Comparison of ENCODE assay signal across 20 cellular contexts in genomic region chr20:36929691-36930090, GRCh38. TPM values are rescaled to one million over a fixed set of nuclear protein-coding genes. Genes with fewer than 3 reads are reported as not detected.
DNase-seq lines count a peak whose midpoint lies in the region; ATAC-seq and TF ChIP-seq lines count a peak whose summit lies in the region.
"Had no signal": no experiment of that assay in that cellular context is flagged by ENCODE, and none has a peak within 500 bp of the region (broad histone marks: within the 10 kb centered on the region; RNA-seq: fewer than 3 reads in every experiment).

No MANE protein-coding gene starts in this region.

- no peak overlapping the region for H3K4me3 Mint-ChIP-seq in activated CD4-positive, alpha-beta T cell treated with anti-CD3 and anti-CD28 coated beads for 36 hours
- H3K4me3 Mint-ChIP-seq in CD14-positive monocyte (no peak overlapping the region), chondrocyte (ENCODE audit: unreplicated experiment) (no peak overlapping the region)
- no peak overlapping the region for H3K4me3 Mint-ChIP-seq in activated CD4-positive, alpha-beta memory T cell treated with anti-CD3 and anti-CD28 coated beads for 36 hours
- H3K4me3 Mint-ChIP-seq: GM23338, memory B cell had no signal

- WGBS in esophagus muscularis mucosa, result 95% methylated on average over 6 of the region's 6 CpGs
- 97 to 98% (median 97%) methylated on average over 6 of the region's 6 CpGs for WGBS in psoas muscle, 3 donors

- H3K4me1 ChIP-seq in esophagus muscularis mucosa, result peaks cover 4 to 64% (median 39%) of the 10 kb centered on the region in 4 donors
- H3K4me1 ChIP-seq in psoas muscle, result peaks cover 3% of the 10 kb centered on the region

- H3K4me3 ChIP-seq in esophagus muscularis mucosa, result no peak overlapping the region
- no peak overlapping the region for H3K4me3 ChIP-seq in psoas muscle
- H3K4me3 ChIP-seq in MG63, result no peak overlapping the region
- H3K4me3 ChIP-seq: GM23338, heart left ventricle had no signal

- H3K9me3 ChIP-seq in esophagus muscularis mucosa (no peaks in the 10 kb centered on the region), psoas muscle (no peaks in the 10 kb centered on the region), MG63 (no peaks in the 10 kb centered on the region)
- H3K9me3 ChIP-seq: heart left ventricle had no signal

- no peaks in the 10 kb centered on the region for H3K9me3 Mint-ChIP-seq in activated CD4-positive, alpha-beta T cell treated with anti-CD3 and anti-CD28 coated beads for 36 hours (ENCODE audit: low read depth)
- H3K9me3 Mint-ChIP-seq in CD14-positive monocyte (peaks cover 0 to 2% (median 0%) of the 10 kb centered on the region in 7 donors), chondrocyte (ENCODE audit: low read depth) (no peaks in the 10 kb centered on the region)
- H3K9me3 Mint-ChIP-seq in activated CD4-positive, alpha-beta memory T cell treated with anti-CD3 and anti-CD28 coated beads for 36 hours, result no peaks in the 10 kb centered on the region
- H3K9me3 Mint-ChIP-seq: GM23338, memory B cell had no signal

- POLR2A ChIA-PET in activated CD4-positive, alpha-beta T cell treated with anti-CD3 and anti-CD28 coated beads for 36 hours (lab: Charles Lee), result no interaction called here
- POLR2A ChIA-PET in activated CD4-positive, alpha-beta memory T cell treated with anti-CD3 and anti-CD28 coated beads for 36 hours (lab: Charles Lee), result no interaction called here

- no peaks in the 10 kb centered on the region for H3K27me3 ChIP-seq in esophagus muscularis mucosa
- no peaks in the 10 kb centered on the region for H3K27me3 ChIP-seq in psoas muscle (ENCODE audit: insufficient read depth in 3 of 3, low read length in 2 of 3)
- no peaks in the 10 kb centered on the region for H3K27me3 ChIP-seq in MG63
- H3K27me3 ChIP-seq: heart left ventricle had no signal

- CTCF ChIA-PET in activated CD4-positive, alpha-beta T cell treated with anti-CD3 and anti-CD28 coated beads for 36 hours (lab: Charles Lee), result no interaction called here
- CTCF ChIA-PET in activated CD4-positive, alpha-beta memory T cell treated with anti-CD3 and anti-CD28 coated beads for 36 hours (lab: Charles Lee), result no interaction called here

- ATAC-seq in activated CD4-positive, alpha-beta T cell treated with anti-CD3 and anti-CD28 coated beads for 36 hours, result no peak
- no peak for ATAC-seq in psoas muscle
- ATAC-seq: GM23338, heart left ventricle, left cardiac atrium, SK-N-SH treated with all-trans-retinoic acid at 6 μM for 48 hours had no signal

- peaks cover 64% of the 10 kb centered on the region for H3K36me3 Mint-ChIP-seq in activated CD4-positive, alpha-beta T cell treated with anti-CD3 and anti-CD28 coated beads for 36 hours (ENCODE audit: low read depth)
- peaks cover 80 to 97% of the 10 kb centered on the region in 2 donors for H3K36me3 Mint-ChIP-seq in CD14-positive monocyte
- H3K36me3 Mint-ChIP-seq in activated CD4-positive, alpha-beta memory T cell treated with anti-CD3 and anti-CD28 coated beads for 36 hours, result peaks cover 57% of the 10 kb centered on the region
- peaks cover 3% of the 10 kb centered on the region for H3K36me3 Mint-ChIP-seq in chondrocyte (ENCODE audit: low read depth)

- peaks cover 57% of the 10 kb centered on the region for H3K4me1 Mint-ChIP-seq in activated CD4-positive, alpha-beta T cell treated with anti-CD3 and anti-CD28 coated beads for 36 hours
- H3K4me1 Mint-ChIP-seq in CD14-positive monocyte (peaks cover 43% of the 10 kb centered on the region), chondrocyte (ENCODE audit: low read depth) (no peaks in the 10 kb centered on the region)
- peaks cover 54% of the 10 kb centered on the region for H3K4me1 Mint-ChIP-seq in activated CD4-positive, alpha-beta memory T cell treated with anti-CD3 and anti-CD28 coated beads for 36 hours (ENCODE audit: low read depth)
- H3K4me1 Mint-ChIP-seq: GM23338, memory B cell had no signal

- no peaks in the 10 kb centered on the region for H3K27me3 Mint-ChIP-seq in activated CD4-positive, alpha-beta T cell treated with anti-CD3 and anti-CD28 coated beads for 36 hours
- peaks cover 0 to 5% (median 0%) of the 10 kb centered on the region in 3 donors for H3K27me3 Mint-ChIP-seq in CD14-positive monocyte (ENCODE audit: low read depth in 3 of 3)
- H3K27me3 Mint-ChIP-seq in activated CD4-positive, alpha-beta memory T cell treated with anti-CD3 and anti-CD28 coated beads for 36 hours, result no peaks in the 10 kb centered on the region
- H3K27me3 Mint-ChIP-seq in chondrocyte (ENCODE audit: low read depth), result no peaks in the 10 kb centered on the region
- H3K27me3 Mint-ChIP-seq: memory B cell had no signal

- intact Hi-C loops in activated CD4-positive, alpha-beta T cell treated with anti-CD3 and anti-CD28 coated beads for 36 hours (cut with DNase I, micrococcal nuclease), result no loop called here
- intact Hi-C loops in CD14-positive monocyte (cut with micrococcal nuclease), result no loop called here
- intact Hi-C loops in activated CD4-positive, alpha-beta memory T cell treated with anti-CD3 and anti-CD28 coated beads for 36 hours (cut with micrococcal nuclease), result loop anchor here (2.0 kb wide), 1 partner anchor 21 kb away; the partner anchor contains the start of gene SAMHD1
- intact Hi-C loops in esophagus muscularis mucosa (cut with DNase I), result loop anchor here (5.0 kb wide), 1 partner anchor 37 kb away; no protein-coding TSS in a partner anchor
- intact Hi-C loops in psoas muscle (cut with DNase I), result no loop called here

- TF ChIP-seq POLR2A in esophagus muscularis mucosa (IDR thresholded peaks at IDR 0.05; ENCODE audit: low read depth), result no peak

- DNase-seq in activated CD4-positive, alpha-beta T cell treated with anti-CD3 and anti-CD28 coated beads for 36 hours, result no peak
- DNase-seq in activated CD4-positive, alpha-beta T cell treated with anti-CD3 and anti-CD28 coated beads, Interleukin-2, amount 50 U/mL, for 48 hours, result no peak
- DNase-seq in CD14-positive monocyte (ENCODE audit: low spot score) (no peak), esophagus muscularis mucosa (ENCODE audit: extremely low spot score) (no peak), chondrocyte (ENCODE audit: low spot score) (no peak), psoas muscle (no peak), MG63 (no peak)
- DNase-seq in activated CD4-positive, alpha-beta memory T cell treated with anti-CD3 and anti-CD28 coated beads for 36 hours, result no peak
- DNase-seq: Calu3, heart left ventricle, left cardiac atrium, NCI-H187 treated with DMSO at 0.1 percent for 48 hours, NCI-H69 had no signal

- peak overlapping the region; percentile 58 for H3K27ac Mint-ChIP-seq in activated CD4-positive, alpha-beta T cell treated with anti-CD3 and anti-CD28 coated beads for 36 hours
- H3K27ac Mint-ChIP-seq in CD14-positive monocyte, result peak overlapping the region in 6 of 7 donors; percentile 70 to 93 (median 79)
- peak overlapping the region; percentile 84 for H3K27ac Mint-ChIP-seq in activated CD4-positive, alpha-beta memory T cell treated with anti-CD3 and anti-CD28 coated beads for 36 hours
- H3K27ac Mint-ChIP-seq in chondrocyte (ENCODE audit: unreplicated experiment), result no peak overlapping the region
- H3K27ac Mint-ChIP-seq: GM23338, memory B cell had no signal

- TF ChIP-seq EP300 in esophagus muscularis mucosa (IDR thresholded peaks at IDR 0.05), result no peak

- TF ChIP-seq CTCF in CD14-positive monocyte (IDR thresholded peaks at IDR 0.05) (no peak), esophagus muscularis mucosa (IDR thresholded peaks at IDR 0.05) (no peak), chondrocyte (IDR thresholded peaks at IDR 0.05) (no peak), psoas muscle (IDR thresholded peaks at IDR 0.05) (no peak)

- peaks cover 74 to 100% (median 98%) of the 10 kb centered on the region in 4 donors for H3K36me3 ChIP-seq in esophagus muscularis mucosa
- peaks cover 0 to 67% of the 10 kb centered on the region in 2 donors for H3K36me3 ChIP-seq in psoas muscle (ENCODE audit: insufficient read depth in 1 of 2, low read depth in 1 of 2)
- no peaks in the 10 kb centered on the region for H3K36me3 ChIP-seq in MG63

- H3K27ac ChIP-seq in esophagus muscularis mucosa (replicated peaks in 1 of 4), result peak overlapping the region; percentile 6 to 46 (median 35)
- H3K27ac ChIP-seq in psoas muscle, result no peak overlapping the region
- H3K27ac ChIP-seq: KMS-11 had no signal

RNA-seq across cellular contexts. Expression of gene SAMHD1, which starts 21.8 kb away (rescaled TPM):
- 10 to 100 TPM; 35.6 to 36.9 TPM for total RNA-seq in activated CD4-positive, alpha-beta T cell treated with anti-CD3 and anti-CD28 coated beads for 36 hours
- polyA plus RNA-seq in CD14-positive monocyte, result 100 to 1,000 TPM; 590 to 796 TPM
- 10 to 100 TPM; 50.4 to 57.7 TPM for total RNA-seq in activated CD4-positive, alpha-beta memory T cell treated with anti-CD3 and anti-CD28 coated beads for 36 hours
- 100 to 1,000 TPM; 373 to 639 (median 471) TPM for total RNA-seq in esophagus muscularis mucosa
- 15.5 to 21.8 TPM (median 17.3 TPM) in 3 replicates for total RNA-seq in chondrocyte
- total RNA-seq in psoas muscle, result 10 to 100 TPM; 18.2 to 36.4 (median 27.2) TPM
- polyA plus RNA-seq in psoas muscle, result 10 to 100 TPM; 17.0 to 29.4 (median 20.3) TPM
- total RNA-seq in MG63 (2014; rRNA removed; shearing (Covaris generic); ENCODE audit: low replicate concordance), result 13.6 and 26.3 TPM in 2 replicates

RNA-seq across cellular contexts. Expression of gene TLDC2, which starts 53.8 kb away (rescaled TPM):
- total RNA-seq in activated CD4-positive, alpha-beta T cell treated with anti-CD3 and anti-CD28 coated beads for 36 hours, result not detected
- not detected for polyA plus RNA-seq in CD14-positive monocyte
- total RNA-seq in activated CD4-positive, alpha-beta memory T cell treated with anti-CD3 and anti-CD28 coated beads for 36 hours, result not detected
- under 1 TPM in 3 of 4 donors, not detected in 1; 0.34 to 0.66 (median 0.42) TPM for total RNA-seq in esophagus muscularis mucosa
- not detected in 3 replicates for total RNA-seq in chondrocyte
- under 1 TPM in 1 of 4 donors, not detected in 3; 0.15 TPM for total RNA-seq in psoas muscle
- polyA plus RNA-seq in psoas muscle, result under 1 TPM in 2 of 3 donors, not detected in 1; 0.04 to 0.05 TPM
- total RNA-seq in MG63 (2014; rRNA removed; shearing (Covaris generic); ENCODE audit: low replicate concordance), result not detected in 2 replicates
- total RNA-seq: A172, endothelial cell of umbilical vein, heart left ventricle, myocyte had no signal
- polyA plus RNA-seq: endothelial cell of umbilical vein had no signal

Comparison
In these comparisons a context has a peak if more than half of its experiments do, and no peak if none do; other contexts are left out.
1. RNA of gene SAMHD1, which starts 21.8 kb away (total RNA-seq): 373 to 639 TPM in esophagus muscularis mucosa; 50.4 to 57.7 TPM in activated CD4-positive, alpha-beta memory T cell treated with anti-CD3 and anti-CD28 coated beads for 36 hours, 35.6 to 36.9 TPM in activated CD4-positive, alpha-beta T cell treated with anti-CD3 and anti-CD28 coated beads for 36 hours, 18.2 to 36.4 TPM in psoas muscle, 15.5 to 21.8 TPM in chondrocyte and 13.6 to 26.3 TPM in MG63; every median in the first group is over 4 times any median in the second.
2. intact Hi-C loops: an anchor here in activated CD4-positive, alpha-beta memory T cell treated with anti-CD3 and anti-CD28 coated beads for 36 hours (2.0 kb wide) and esophagus muscularis mucosa (5.0 kb wide); none called in activated CD4-positive, alpha-beta T cell treated with anti-CD3 and anti-CD28 coated beads for 36 hours, CD14-positive monocyte and psoas muscle.